Comparison of ENCODE assay signal across 1 cellular context in genomic region chr16:81313731-81314602, GRCh38.
A peak's percentile ranks its signal among the peaks of the same experiment; 100 is the strongest.
TF ChIP-seq lines count a peak whose summit lies in the region.

No MANE protein-coding gene starts in this region.

TF ChIP-seq in HepG2, 621 proteins besides CTCF, POLR2A, EP300 and RAD21 (continued from another document and continues in another):
- TF ChIP-seq TRAFD1 (CRISPR knock-in tag; IDR thresholded peaks at IDR 0.05; ENCODE audit: borderline replicate concordance) (no peak), PPARG (CRISPR knock-in tag; conservative IDR thresholded peaks at IDR 0.05) (no peak), ZNF580 (CRISPR knock-in tag; IDR thresholded peaks at IDR 0.05; ENCODE audit: borderline replicate concordance, low read depth) (no peak), TBX2 (CRISPR knock-in tag; IDR thresholded peaks at IDR 0.05; ENCODE audit: borderline replicate concordance) (no peak), GRHL1 (CRISPR knock-in tag; conservative IDR thresholded peaks at IDR 0.05) (no peak), FOXK1 (CRISPR knock-in tag; IDR thresholded peaks at IDR 0.05; ENCODE audit: borderline replicate concordance, low read depth) (no peak), CEBPG (CRISPR knock-in tag; IDR thresholded peaks at IDR 0.05) (no peak), KIAA2018 (CRISPR knock-in tag; IDR thresholded peaks at IDR 0.05; ENCODE audit: borderline replicate concordance) (no peak), SMAD1 (CRISPR knock-in tag; IDR thresholded peaks at IDR 0.05; ENCODE audit: borderline replicate concordance, low read depth) (no peak), LRRFIP1 (CRISPR knock-in tag; conservative IDR thresholded peaks at IDR 0.05) (no peak), SOX5 (CRISPR knock-in tag; IDR thresholded peaks at IDR 0.05; ENCODE audit: borderline replicate concordance) (peak; percentile 25; the same call in 1 of the 2 replicates), SALL1 (CRISPR knock-in tag; IDR thresholded peaks at IDR 0.05) (no peak), ZBTB44 (CRISPR knock-in tag; IDR thresholded peaks at IDR 0.05) (no peak), XRCC5 (optimal IDR thresholded peaks at IDR 0.05; ENCODE audit: low read length) (no peak), ETS1 (CRISPR knock-in tag; IDR thresholded peaks at IDR 0.05) (no peak), ARID2 (CRISPR knock-in tag; IDR thresholded peaks at IDR 0.05; ENCODE audit: borderline replicate concordance) (no peak), MXD4 (CRISPR knock-in tag; IDR thresholded peaks at IDR 0.05) (0 out of 2 replicates have a peak, but pooled peaks have one; percentile 29), FOXO1 (CRISPR knock-in tag; IDR thresholded peaks at IDR 0.05) (no peak), ZNF224 (CRISPR knock-in tag; IDR thresholded peaks at IDR 0.05) (peak; percentile 94; the same call in 1 of the 2 replicates), FOXK2 (IDR thresholded peaks at IDR 0.05) (no peak), PAX8 (CRISPR knock-in tag; IDR thresholded peaks at IDR 0.05; ENCODE audit: borderline replicate concordance) (no peak), FOXP1 (IDR thresholded peaks at IDR 0.05) (no peak), FOXP1 (CRISPR knock-in tag; IDR thresholded peaks at IDR 0.05) (no peak), LCORL (IDR thresholded peaks at IDR 0.05) (no peak), LCORL (CRISPR knock-in tag; IDR thresholded peaks at IDR 0.05) (no peak), ZIK1 (CRISPR knock-in tag; IDR thresholded peaks at IDR 0.05; ENCODE audit: borderline replicate concordance, low read depth) (no peak), ZNF609 (CRISPR knock-in tag; IDR thresholded peaks at IDR 0.05; ENCODE audit: borderline replicate concordance) (no peak), DMTF1 (CRISPR knock-in tag; IDR thresholded peaks at IDR 0.05) (no peak), ZKSCAN8 (CRISPR knock-in tag; IDR thresholded peaks at IDR 0.05; ENCODE audit: borderline replicate concordance) (no peak), GABPB1 (CRISPR knock-in tag; IDR thresholded peaks at IDR 0.05) (no peak), ZNF652 (CRISPR knock-in tag; IDR thresholded peaks at IDR 0.05; ENCODE audit: borderline replicate concordance, low read depth) (no peak)
